ENCODE assay signal across 17 cellular contexts in genomic region chr3:25084016-25084415, GRCh38.
"Had no signal": no experiment of that assay in that cellular context is flagged by ENCODE, and none has a peak within 500 bp of the region (broad histone marks: within the 10 kb centered on the region; RNA-seq: fewer than 3 reads in every experiment).

No MANE protein-coding gene starts in this region.

- H3K4me3 Mint-ChIP-seq: activated CD4-positive, alpha-beta T cell treated with anti-CD3 and anti-CD28 coated beads for 36 hours; activated CD8-positive, alpha-beta T cell treated with anti-CD3 and anti-CD28 coated beads, Interleukin-2, amount 10 ng/mL, durations not matched to agents 7 days and 5 days; activated naive CD8-positive, alpha-beta T cell treated with anti-CD3 and anti-CD28 coated beads, Interleukin-2, amount 50 U/mL, for 24 hours; activated T-helper 1 cell treated with anti-CD3 and anti-CD28 coated beads, Interleukin-12 subunit alpha, Interleukin-12 subunit beta, Interleukin-2, Interleukin-4 antibody, amounts not matched to agents 30 ng/mL and 10 ng/mL and 1 ng/mL, durations not matched to agents 14 hours and 24 hours and 36 hours; stimulated activated naive CD8-positive, alpha-beta T cell treated with anti-CD3 and anti-CD28 coated beads, Interleukin-15, amount 100 ng/mL, for 72 hours; T-cell had no signal

- H3K9me3 Mint-ChIP-seq: activated T-helper 1 cell treated with anti-CD3 and anti-CD28 coated beads, Interleukin-12 subunit alpha, Interleukin-12 subunit beta, Interleukin-2, Interleukin-4 antibody, amounts not matched to agents 30 ng/mL and 10 ng/mL and 1 ng/mL, durations not matched to agents 14 hours and 24 hours and 36 hours; stimulated activated naive CD8-positive, alpha-beta T cell treated with anti-CD3 and anti-CD28 coated beads, Interleukin-15, amount 100 ng/mL, for 72 hours had no signal

- H3K27ac ChIP-seq: cardiac muscle cell, colonic mucosa, SK-N-MC, testis, VCaP had no signal

- H3K27me3 ChIP-seq: cardiac muscle cell, colonic mucosa, testis had no signal

- H3K4me1 ChIP-seq: colonic mucosa, testis had no signal

- H3K36me3 ChIP-seq: cardiac muscle cell, colonic mucosa had no signal

- H3K4me1 Mint-ChIP-seq: activated CD4-positive, alpha-beta T cell treated with anti-CD3 and anti-CD28 coated beads for 36 hours; activated naive CD8-positive, alpha-beta T cell treated with anti-CD3 and anti-CD28 coated beads, Interleukin-2, amount 50 U/mL, for 24 hours; stimulated activated naive CD8-positive, alpha-beta T cell treated with anti-CD3 and anti-CD28 coated beads, Interleukin-15, amount 100 ng/mL, for 72 hours; T-cell had no signal

- H3K27ac Mint-ChIP-seq: activated CD4-positive, alpha-beta T cell treated with anti-CD3 and anti-CD28 coated beads for 36 hours; activated CD8-positive, alpha-beta T cell treated with anti-CD3 and anti-CD28 coated beads, Interleukin-2, amount 10 ng/mL, durations not matched to agents 7 days and 5 days; activated naive CD8-positive, alpha-beta T cell treated with anti-CD3 and anti-CD28 coated beads, Interleukin-2, amount 50 U/mL, for 24 hours; activated T-helper 1 cell treated with anti-CD3 and anti-CD28 coated beads, Interleukin-12 subunit alpha, Interleukin-12 subunit beta, Interleukin-2, Interleukin-4 antibody, amounts not matched to agents 30 ng/mL and 10 ng/mL and 1 ng/mL, durations not matched to agents 14 hours and 24 hours and 36 hours; stimulated activated naive CD8-positive, alpha-beta T cell treated with anti-CD3 and anti-CD28 coated beads, Interleukin-15, amount 100 ng/mL, for 72 hours; T-cell had no signal

- H3K9me3 ChIP-seq: colonic mucosa, testis had no signal

- DNase-seq: activated CD4-positive, alpha-beta T cell treated with anti-CD3 and anti-CD28 coated beads for 36 hours; activated CD8-positive, alpha-beta T cell treated with anti-CD3 and anti-CD28 coated beads, Interleukin-2, amount 10 ng/mL, durations not matched to agents 7 days and 5 days; activated naive CD4-positive, alpha-beta T cell treated with Interleukin-2 at 50 U/mL for 16 hours; activated naive CD8-positive, alpha-beta T cell treated with anti-CD3 and anti-CD28 coated beads, Interleukin-2, amount 50 U/mL, for 24 hours; colonic mucosa; effector CD4-positive, alpha-beta T cell; left ventricle myocardium superior; nucleus accumbens; stimulated activated CD4-positive, alpha-beta T cell treated with anti-CD3 and anti-CD28 coated beads, Interleukin-4, amount 100 ng/mL, for 1 hour; stimulated activated CD8-positive, alpha-beta memory T cell treated with anti-CD3 and anti-CD28 coated beads, Interleukin-4, amount 100 ng/mL, for 48 hours; stimulated activated naive CD8-positive, alpha-beta T cell treated with anti-CD3 and anti-CD28 coated beads, Interleukin-15, amount 100 ng/mL, for 72 hours; T-cell; testis had no signal

- H3K27me3 Mint-ChIP-seq: activated CD4-positive, alpha-beta T cell treated with anti-CD3 and anti-CD28 coated beads for 36 hours; activated naive CD8-positive, alpha-beta T cell treated with anti-CD3 and anti-CD28 coated beads, Interleukin-2, amount 50 U/mL, for 24 hours; stimulated activated naive CD8-positive, alpha-beta T cell treated with anti-CD3 and anti-CD28 coated beads, Interleukin-15, amount 100 ng/mL, for 72 hours; T-cell had no signal

- ATAC-seq: activated CD4-positive, alpha-beta T cell treated with anti-CD3 and anti-CD28 coated beads for 36 hours; activated CD8-positive, alpha-beta T cell treated with anti-CD3 and anti-CD28 coated beads, Interleukin-2, amount 10 ng/mL, durations not matched to agents 7 days and 5 days; activated naive CD8-positive, alpha-beta T cell treated with anti-CD3 and anti-CD28 coated beads, Interleukin-2, amount 50 U/mL, for 24 hours; left ventricle myocardium superior; stimulated activated naive CD8-positive, alpha-beta T cell treated with anti-CD3 and anti-CD28 coated beads, Interleukin-15, amount 100 ng/mL, for 72 hours; T-cell had no signal

- H3K36me3 Mint-ChIP-seq: T-cell had no signal

- H3K4me3 ChIP-seq: cardiac muscle cell, colonic mucosa, SK-N-MC, testis had no signal
